ENCODE assay signal across 16 cellular contexts in genomic region chrX:11557120-11557519, GRCh38.
DNase-seq lines count a peak whose midpoint lies in the region; TF ChIP-seq lines count a peak whose summit lies in the region.
"Had no signal": no experiment of that assay in that cellular context is flagged by ENCODE, and none has a peak within 500 bp of the region (broad histone marks: within the 10 kb centered on the region; RNA-seq: fewer than 3 reads in every experiment).

No MANE protein-coding gene starts in this region.

- H3K9me3 Mint-ChIP-seq in activated CD4-positive, alpha-beta memory T cell treated with anti-CD3 and anti-CD28 coated beads for 36 hours: no peaks in the 10 kb centered on the region
- H3K9me3 Mint-ChIP-seq: activated naive CD4-positive, alpha-beta T cell treated with anti-CD3 and anti-CD28 coated beads, Interleukin-2, amount 50 U/mL, for 72 hours; dendritic cell treated with granulocyte-macrophage colony-stimulating factor and Interleukin-4, amounts not matched to agents 40 ng/mL and 50 ng/mL, for 4 days; natural killer cell treated with Interleukin-12 subunit alpha and Interleukin-12 subunit beta and Interleukin-15 and Interleukin-18, amount 100 ng/mL, for 72 hours had no signal

- H3K79me2 ChIP-seq in SK-N-SH (ENCODE audit: insufficient read depth): no peaks in the 10 kb centered on the region

- H3K4me1 ChIP-seq in SK-N-SH (ENCODE audit: control insufficient read depth in 1 of 2, insufficient read depth in 2 of 2, low read depth in 1 of 2, low read length in 1 of 2): no peaks in the 10 kb centered on the region
- H3K4me1 ChIP-seq in vagina: no peaks in the 10 kb centered on the region
- no peaks in the 10 kb centered on the region for H3K4me1 ChIP-seq in A673 (ENCODE audit: insufficient read depth, low read length, poor library complexity, severe bottlenecking)

- H3F3A ChIP-seq in SK-N-SH (replicated peaks; ENCODE audit: insufficient read depth): no peaks in the 10 kb centered on the region

- no peak overlapping the region for H3K27ac Mint-ChIP-seq in activated CD4-positive, alpha-beta memory T cell treated with anti-CD3 and anti-CD28 coated beads for 36 hours
- H3K27ac Mint-ChIP-seq: activated naive CD4-positive, alpha-beta T cell treated with anti-CD3 and anti-CD28 coated beads, Interleukin-2, amount 50 U/mL, for 72 hours; dendritic cell treated with granulocyte-macrophage colony-stimulating factor and Interleukin-4, amounts not matched to agents 40 ng/mL and 50 ng/mL, for 4 days; natural killer cell treated with Interleukin-12 subunit alpha and Interleukin-12 subunit beta and Interleukin-15 and Interleukin-18, amount 100 ng/mL, for 72 hours had no signal

- 7% methylated on average over 2 of the region's 2 CpGs for WGBS in SK-N-SH (ENCODE audit: low lambda C conversion rate)

- no peak overlapping the region for H3K4me3 ChIP-seq in GM12865 (ENCODE audit: low read depth, low read length)
- no peak overlapping the region for H3K4me3 ChIP-seq in SK-N-SH (ENCODE audit: low read depth in 2 of 2, low read length in 1 of 2)
- H3K4me3 ChIP-seq in retinal pigment epithelial cell (ENCODE audit: low read length): no peak overlapping the region
- H3K4me3 ChIP-seq in vagina: no peak overlapping the region
- no peak overlapping the region for H3K4me3 ChIP-seq in A673 (ENCODE audit: low read depth, low read length, poor library complexity, severe bottlenecking)
- H3K4me3 ChIP-seq: skin epidermis had no signal

- no peaks in the 10 kb centered on the region for H3K4me1 Mint-ChIP-seq in activated CD4-positive, alpha-beta memory T cell treated with anti-CD3 and anti-CD28 coated beads for 36 hours (ENCODE audit: low read depth)

- H3K9ac ChIP-seq in SK-N-SH: no peak overlapping the region

- CTCF ChIA-PET in SK-N-SH (lab: Yijun Ruan, JAX) (interaction anchor here (0.6 kb wide), 1 partner anchor 212 kb away, joined by 4 read pairs; no protein-coding TSS in a partner anchor), A673 (lab: Charles Lee) (no interaction called here)
- CTCF ChIA-PET in activated CD4-positive, alpha-beta memory T cell treated with anti-CD3 and anti-CD28 coated beads for 36 hours (lab: Charles Lee): no interaction called here

- intact Hi-C loops in vagina (cut with DNase I) (no loop called here), A673 (cut with micrococcal nuclease; ENCODE audit: unreplicated experiment) (no loop called here)
- intact Hi-C loops in activated CD4-positive, alpha-beta memory T cell treated with anti-CD3 and anti-CD28 coated beads for 36 hours (cut with micrococcal nuclease): no loop called here

- H3K36me3 Mint-ChIP-seq in activated CD4-positive, alpha-beta memory T cell treated with anti-CD3 and anti-CD28 coated beads for 36 hours: no peaks in the 10 kb centered on the region
- H3K36me3 Mint-ChIP-seq: activated naive CD4-positive, alpha-beta T cell treated with anti-CD3 and anti-CD28 coated beads, Interleukin-2, amount 50 U/mL, for 72 hours; natural killer cell treated with Interleukin-12 subunit alpha and Interleukin-12 subunit beta and Interleukin-15 and Interleukin-18, amount 100 ng/mL, for 72 hours had no signal

- H3K9me3 ChIP-seq in SK-N-SH (no peaks in the 10 kb centered on the region), vagina (no peaks in the 10 kb centered on the region), A673 (ENCODE audit: low read depth, low read length, poor library complexity, severe bottlenecking) (no peaks in the 10 kb centered on the region)

- no peak for TF ChIP-seq CTCF in GM12865 (IDR thresholded peaks at IDR 0.05; ENCODE audit: insufficient read depth, low read depth, low read length, missing control alignments)
- TF ChIP-seq CTCF in SK-N-SH (IDR thresholded peaks at IDR 0.05): no peak
- TF ChIP-seq CTCF in retinal pigment epithelial cell (conservative IDR thresholded peaks at IDR 0.05; ENCODE audit: low read depth, low read length): no peak
- TF ChIP-seq CTCF in vagina (IDR thresholded peaks at IDR 0.05): no peak
- no peak for TF ChIP-seq CTCF in A673 (conservative IDR thresholded peaks at IDR 0.05; ENCODE audit: low read depth, low read length)

- H3K36me3 ChIP-seq in SK-N-SH (replicated peaks in 1 of 2; ENCODE audit: control insufficient read depth in 1 of 2, insufficient read depth in 2 of 2, low read length in 1 of 2): no peaks in the 10 kb centered on the region
- H3K36me3 ChIP-seq in vagina: no peaks in the 10 kb centered on the region
- H3K36me3 ChIP-seq in A673 (ENCODE audit: insufficient read depth, low read length, poor library complexity, severe bottlenecking): no peaks in the 10 kb centered on the region

- no peak overlapping the region for H3K4me3 Mint-ChIP-seq in activated CD4-positive, alpha-beta memory T cell treated with anti-CD3 and anti-CD28 coated beads for 36 hours
- H3K4me3 Mint-ChIP-seq: dendritic cell treated with granulocyte-macrophage colony-stimulating factor and Interleukin-4, amounts not matched to agents 40 ng/mL and 50 ng/mL, for 4 days; natural killer cell treated with Interleukin-12 subunit alpha and Interleukin-12 subunit beta and Interleukin-15 and Interleukin-18, amount 100 ng/mL, for 72 hours had no signal

- no peaks in the 10 kb centered on the region for H3K9me2 ChIP-seq in SK-N-SH

- H3K27ac ChIP-seq in SK-N-SH (ENCODE audit: low read depth in 2 of 2, low read length in 1 of 2): no peak overlapping the region
- H3K27ac ChIP-seq in vagina: no peak overlapping the region
- H3K27ac ChIP-seq in A673 (ENCODE audit: low read depth, low read length, poor library complexity, severe bottlenecking): no peak overlapping the region
- H3K27ac ChIP-seq: skin epidermis had no signal

- H3K27me3 ChIP-seq in SK-N-SH (ENCODE audit: insufficient read depth): no peaks in the 10 kb centered on the region
- no peaks in the 10 kb centered on the region for H3K27me3 ChIP-seq in vagina
- no peaks in the 10 kb centered on the region for H3K27me3 ChIP-seq in A673 (replicated peaks; ENCODE audit: insufficient read depth, low read depth, low read length, poor library complexity)

- DNase-seq in GM12865 (ENCODE audit: low read depth) (peak; percentile 30), SK-N-SH (no peak), fibroblast of gingiva (ENCODE audit: low read depth) (peak; percentile 16), retinal pigment epithelial cell (ENCODE audit: low read depth) (peak; percentile 13), vagina (ENCODE audit: extremely low spot score in 2 of 2) (no peak), SIG-M5 (lab: John Stamatoyannopoulos, UW) (no peak), A673 (ENCODE audit: low spot score) (no peak)
- no peak for DNase-seq in activated CD4-positive, alpha-beta memory T cell treated with anti-CD3 and anti-CD28 coated beads for 36 hours
- DNase-seq: COR-L47, left colon, NCI-H774, substantia nigra had no signal

- no peak overlapping the region for H3K4me2 ChIP-seq in SK-N-SH

- BruUV-seq in A673 (replicated peaks; lab: Mats Ljungman, UMichigan): no TSS peak

- TF ChIP-seq RAD21 in SK-N-SH (IDR thresholded peaks at IDR 0.05; ENCODE audit: low read length): no peak

- H3K27me3 Mint-ChIP-seq in activated CD4-positive, alpha-beta memory T cell treated with anti-CD3 and anti-CD28 coated beads for 36 hours: peaks cover 2% of the 10 kb centered on the region
- H3K27me3 Mint-ChIP-seq: dendritic cell treated with granulocyte-macrophage colony-stimulating factor and Interleukin-4, amounts not matched to agents 40 ng/mL and 50 ng/mL, for 4 days had no signal

- H2AFZ ChIP-seq in SK-N-SH (ENCODE audit: low read depth): no peak overlapping the region

- TF ChIP-seq POLR2A in vagina (IDR thresholded peaks at IDR 0.05): no peak

- no peak for TF ChIP-seq EP300 in SK-N-SH (IDR thresholded peaks at IDR 0.05; ENCODE audit: borderline replicate concordance in 1 of 2, low read depth in 1 of 2, low read length in 1 of 2)

- POLR2A ChIA-PET in SK-N-SH (lab: Yijun Ruan, JAX) (no interaction called here), A673 (lab: Charles Lee; ENCODE audit: low non-redundant PET) (no interaction called here)
- POLR2A ChIA-PET in activated CD4-positive, alpha-beta memory T cell treated with anti-CD3 and anti-CD28 coated beads for 36 hours (lab: Charles Lee): no interaction called here

- no peaks in the 10 kb centered on the region for H4K20me1 ChIP-seq in SK-N-SH (ENCODE audit: insufficient read depth)

TF ChIP-seq in SK-N-SH, 30 proteins besides CTCF, POLR2A, EP300 and RAD21 (continues in another document):
- no peak for TF ChIP-seq TEAD4 (IDR thresholded peaks at IDR 0.05; ENCODE audit: borderline replicate concordance, insufficient read depth)
- TF ChIP-seq USF1 (IDR thresholded peaks at IDR 0.05; ENCODE audit: borderline replicate concordance, low read depth): no peak
- TF ChIP-seq TCF12 (IDR thresholded peaks at IDR 0.05): 0 out of 2 replicates have a peak, but pooled peaks have one; percentile 17
- no peak for TF ChIP-seq GATA2 (CRISPR knock-in tag; IDR thresholded peaks at IDR 0.05)
- TF ChIP-seq FOSL2 (IDR thresholded peaks at IDR 0.05; ENCODE audit: borderline replicate concordance, low read depth): peak; percentile 31; the same call in 1 of the 2 replicates
- no peak for TF ChIP-seq IRF3 (IDR thresholded peaks at IDR 0.05; ENCODE audit: low read depth, low read length)
- TF ChIP-seq JUND (IDR thresholded peaks at IDR 0.05): 0 out of 2 replicates have a peak, but pooled peaks have one; percentile 18
- no peak for TF ChIP-seq GABPA (IDR thresholded peaks at IDR 0.05; ENCODE audit: low read depth)
- no peak for TF ChIP-seq MEF2A (IDR thresholded peaks at IDR 0.05; ENCODE audit: borderline replicate concordance, low read depth)

Comparison
In these comparisons a context has a peak if more than half of its experiments do, and no peak if none do; other contexts are left out.
1. DNase-seq: peak in GM12865 (single experiment), fibroblast of gingiva (single experiment) and retinal pigment epithelial cell (single experiment); none in SK-N-SH (single experiment), vagina (0 of 2), SIG-M5 (single experiment), A673 (single experiment) and activated CD4-positive, alpha-beta memory T cell treated with anti-CD3 and anti-CD28 coated beads for 36 hours (single experiment).